Comparison of ENCODE assay signal across 17 cellular contexts in genomic region chr22:39080052-39080762, GRCh38. TPM values are rescaled to one million over a fixed set of nuclear protein-coding genes. Genes with fewer than 3 reads are reported as not detected.
DNase-seq lines count a peak whose midpoint lies in the region; ATAC-seq, FAIRE-seq and TF ChIP-seq lines count a peak whose summit lies in the region.
"Had no signal": no experiment of that assay in that cellular context is flagged by ENCODE, and none has a peak within 500 bp of the region (broad histone marks: within the 10 kb centered on the region; RNA-seq: fewer than 3 reads in every experiment).

No MANE protein-coding gene starts in this region.

- peak overlapping the region; percentile 59 for H3K4me3 Mint-ChIP-seq in CD8-positive, alpha-beta T cell
- H3K4me3 Mint-ChIP-seq in activated T-helper 17 cell treated with anti-CD3 and anti-CD28 coated beads, Interleukin-2, amount 50 U/mL, for 72 hours, result peak overlapping the region; percentile 22
- peak overlapping the region; percentile 38 to 86 (median 75) for H3K4me3 Mint-ChIP-seq in naive B cell
- H3K4me3 Mint-ChIP-seq: WTC11 had no signal

- H3K27me3 ChIP-seq in CD8-positive, alpha-beta T cell (ENCODE audit: insufficient read depth, low read length), result no peaks in the 10 kb centered on the region
- no peaks in the 10 kb centered on the region for H3K27me3 ChIP-seq in suprapubic skin

- H3K27ac ChIP-seq in CD8-positive, alpha-beta T cell (ENCODE audit: low read depth, low read length), result no peak overlapping the region
- H3K27ac ChIP-seq in suprapubic skin, result no peak overlapping the region

- no peak for TF ChIP-seq EP300 in suprapubic skin (IDR thresholded peaks at IDR 0.05)

- no peak for TF ChIP-seq POLR2A in suprapubic skin (IDR thresholded peaks at IDR 0.05)

- H3K27ac Mint-ChIP-seq in CD8-positive, alpha-beta T cell, result peak overlapping the region; percentile 88
- no peak overlapping the region for H3K27ac Mint-ChIP-seq in activated T-helper 17 cell treated with anti-CD3 and anti-CD28 coated beads, Interleukin-2, amount 50 U/mL, for 72 hours
- peak overlapping the region; percentile 82 to 98 (median 91) for H3K27ac Mint-ChIP-seq in naive B cell
- H3K27ac Mint-ChIP-seq: WTC11 had no signal

- CTCF ChIA-PET in CD8-positive, alpha-beta T cell (lab: Charles Lee), result interaction anchor here (1.3 to 2.1 kb wide), 2 partner anchors 38 to 210 kb away, joined by 5 to 7 read pairs; no protein-coding TSS in a partner anchor

- peak in 3 of 7 experiments; percentile 40 to 69 (median 57) for DNase-seq in CD8-positive, alpha-beta T cell
- DNase-seq in GM19239 (ENCODE audit: insufficient read length, low spot score), result no peak
- peak; percentile 57 for DNase-seq in naive B cell
- DNase-seq in NCI-H2107 (lab: John Stamatoyannopoulos, UW), result no peak
- DNase-seq in HPDE6-E6E7 (ENCODE audit: extremely low spot score), result no peak
- DNase-seq in suprapubic skin (ENCODE audit: low spot score in 2 of 2), result no peak
- DNase-seq: hippocampal formation, NCI-H2081, NCI-H526 treated with DMSO at 0.1 percent for 48 hours, SW 1271 had no signal

- peak; percentile 17 for ATAC-seq in CD8-positive, alpha-beta T cell
- ATAC-seq in activated T-helper 17 cell treated with anti-CD3 and anti-CD28 coated beads, Interleukin-2, amount 50 U/mL, for 72 hours (replicated peaks), result no peak
- ATAC-seq in naive B cell (ENCODE audit: low read depth in 2 of 2) (peak; percentile 60 to 64), HG03196 (IDR thresholded peaks at IDR 0.05; ENCODE audit: unreplicated experiment) (no peak)
- ATAC-seq: sciatic nerve, WTC11 had no signal

- H3K36me3 ChIP-seq in CD8-positive, alpha-beta T cell (ENCODE audit: insufficient read depth, low read length), result peaks cover 13% of the 10 kb centered on the region
- H3K36me3 ChIP-seq in suprapubic skin, result peaks cover 9% of the 10 kb centered on the region

- TF ChIP-seq CTCF in CD8-positive, alpha-beta T cell (IDR thresholded peaks at IDR 0.05), result no peak
- TF ChIP-seq CTCF in suprapubic skin (IDR thresholded peaks at IDR 0.05), result no peak

- H3K4me1 ChIP-seq in CD8-positive, alpha-beta T cell (ENCODE audit: insufficient read depth, low read length), result peaks cover 51% of the 10 kb centered on the region
- peaks cover 13% of the 10 kb centered on the region for H3K4me1 ChIP-seq in suprapubic skin

- no peaks in the 10 kb centered on the region for H3K27me3 Mint-ChIP-seq in CD8-positive, alpha-beta T cell (ENCODE audit: low read depth)
- no peaks in the 10 kb centered on the region for H3K27me3 Mint-ChIP-seq in activated T-helper 17 cell treated with anti-CD3 and anti-CD28 coated beads, Interleukin-2, amount 50 U/mL, for 72 hours
- no peaks in the 10 kb centered on the region for H3K27me3 Mint-ChIP-seq in naive B cell

- no peaks in the 10 kb centered on the region for H3K9me3 ChIP-seq in CD8-positive, alpha-beta T cell (ENCODE audit: low read length)
- H3K9me3 ChIP-seq in suprapubic skin, result no peaks in the 10 kb centered on the region

- no peak overlapping the region for H3K4me3 ChIP-seq in CD8-positive, alpha-beta T cell (ENCODE audit: low read depth, low read length)
- no peak overlapping the region for H3K4me3 ChIP-seq in suprapubic skin

- WGBS in suprapubic skin, result 76% methylated on average over 8 of the region's 9 CpGs

- H3K9me3 Mint-ChIP-seq in CD8-positive, alpha-beta T cell, result no peaks in the 10 kb centered on the region
- no peaks in the 10 kb centered on the region for H3K9me3 Mint-ChIP-seq in activated T-helper 17 cell treated with anti-CD3 and anti-CD28 coated beads, Interleukin-2, amount 50 U/mL, for 72 hours
- H3K9me3 Mint-ChIP-seq in naive B cell, result no peaks in the 10 kb centered on the region
- H3K9me3 Mint-ChIP-seq: WTC11 had no signal

- H3K4me1 Mint-ChIP-seq in CD8-positive, alpha-beta T cell (ENCODE audit: low read depth), result peaks cover 54% of the 10 kb centered on the region
- peaks cover 15% of the 10 kb centered on the region for H3K4me1 Mint-ChIP-seq in activated T-helper 17 cell treated with anti-CD3 and anti-CD28 coated beads, Interleukin-2, amount 50 U/mL, for 72 hours
- peaks cover 42 to 60% (median 58%) of the 10 kb centered on the region in 3 donors for H3K4me1 Mint-ChIP-seq in naive B cell

- H3K36me3 Mint-ChIP-seq in CD8-positive, alpha-beta T cell, result peaks cover 50% of the 10 kb centered on the region
- peaks cover 46% of the 10 kb centered on the region for H3K36me3 Mint-ChIP-seq in activated T-helper 17 cell treated with anti-CD3 and anti-CD28 coated beads, Interleukin-2, amount 50 U/mL, for 72 hours (ENCODE audit: low read depth)
- peaks cover 11 to 12% of the 10 kb centered on the region in 2 donors for H3K36me3 Mint-ChIP-seq in naive B cell
- H3K36me3 Mint-ChIP-seq: WTC11 had no signal

- POLR2A ChIA-PET in CD8-positive, alpha-beta T cell (lab: Charles Lee), result no interaction called here

- FAIRE-seq in GM19239 (lab: Jason Lieb, UNC), result peak; percentile 83

- intact Hi-C loops in CD8-positive, alpha-beta T cell (cut with DNase I, micrococcal nuclease), result loop anchor here in 1 of 2 experiments (1.0 to 5.0 kb wide), 2 partner anchors 10 to 37 kb away; no protein-coding TSS in a partner anchor

RNA-seq across cellular contexts. Expression of gene APOBEC3G, which starts 3.1 kb away (rescaled TPM):
- total RNA-seq in CD8-positive, alpha-beta T cell, result 10 to 100 TPM; 44.9 to 45.9 TPM
- 10 to 100 TPM; 68.3 to 72.6 TPM for total RNA-seq in activated T-helper 17 cell treated with anti-CD3 and anti-CD28 coated beads, Interleukin-2, amount 50 U/mL, for 72 hours
- polyA plus RNA-seq in naive B cell (ENCODE audit: low read depth in 6 of 6), result 100 to 1,000 TPM in 4 of 6 donors, 10 to 100 TPM in 2; 87.2 to 136 (median 120) TPM
- total RNA-seq in suprapubic skin, result 1 to 10 TPM in 2 of 4 donors, under 1 TPM in 2; 0.45 to 5.2 (median 1.5) TPM

RNA-seq across cellular contexts. Expression of gene APOBEC3H, which starts 16.8 kb away (rescaled TPM):
- total RNA-seq in CD8-positive, alpha-beta T cell, result 1 to 10 TPM; 1.6 TPM
- 10 to 100 TPM; 20.6 to 33.0 TPM for total RNA-seq in activated T-helper 17 cell treated with anti-CD3 and anti-CD28 coated beads, Interleukin-2, amount 50 U/mL, for 72 hours
- 1 to 10 TPM in 1 of 6 donors, under 1 TPM in 1, not detected in 4; 0.77 to 1.2 TPM for polyA plus RNA-seq in naive B cell (ENCODE audit: low read depth in 6 of 6)
- total RNA-seq in suprapubic skin, result under 1 TPM in 1 of 4 donors, not detected in 3; 0.52 TPM
- total RNA-seq: fibroblast of villous mesenchyme, osteocyte, RPMI7951 had no signal

RNA-seq across cellular contexts. Expression of gene APOBEC3F, which starts 39.5 kb away (rescaled TPM):
- 1 to 10 TPM; 6.7 to 8.3 TPM for total RNA-seq in CD8-positive, alpha-beta T cell
- 10 to 100 TPM; 20.4 to 32.5 TPM for total RNA-seq in activated T-helper 17 cell treated with anti-CD3 and anti-CD28 coated beads, Interleukin-2, amount 50 U/mL, for 72 hours
- 10 to 100 TPM; 32.0 to 56.2 (median 36.4) TPM for polyA plus RNA-seq in naive B cell (ENCODE audit: low read depth in 6 of 6)
- 1 to 10 TPM in 2 of 4 donors, under 1 TPM in 1, not detected in 1; 0.57 to 2.0 (median 1.4) TPM for total RNA-seq in suprapubic skin

RNA-seq across cellular contexts. Expression of gene APOBEC3D, which starts 59.3 kb away (rescaled TPM):
- 1 to 10 TPM; 6.3 to 7.1 TPM for total RNA-seq in CD8-positive, alpha-beta T cell
- 10 to 100 TPM; 30.7 to 51.8 TPM for total RNA-seq in activated T-helper 17 cell treated with anti-CD3 and anti-CD28 coated beads, Interleukin-2, amount 50 U/mL, for 72 hours
- 10 to 100 TPM; 10.4 to 33.9 (median 20.4) TPM for polyA plus RNA-seq in naive B cell (ENCODE audit: low read depth in 6 of 6)
- not detected for total RNA-seq in suprapubic skin

Comparison
In these comparisons a context has a peak if more than half of its experiments do, and no peak if none do; other contexts are left out.
1. ATAC-seq: peak in CD8-positive, alpha-beta T cell (single experiment) and naive B cell (2 of 2); none in activated T-helper 17 cell treated with anti-CD3 and anti-CD28 coated beads, Interleukin-2, amount 50 U/mL, for 72 hours (single experiment) and HG03196 (single experiment).
2. H3K4me3 Mint-ChIP-seq: peak in every context shown above with its lines; median percentile 75 in naive B cell; 59 in CD8-positive, alpha-beta T cell; 22 in activated T-helper 17 cell treated with anti-CD3 and anti-CD28 coated beads, Interleukin-2, amount 50 U/mL, for 72 hours.
3. RNA of gene APOBEC3G, which starts 3.1 kb away (total RNA-seq): 68.3 to 72.6 TPM in activated T-helper 17 cell treated with anti-CD3 and anti-CD28 coated beads, Interleukin-2, amount 50 U/mL, for 72 hours and 44.9 to 45.9 TPM in CD8-positive, alpha-beta T cell; 0.45 to 5.2 TPM in suprapubic skin; every median in the first group is over 4 times any median in the second.
4. RNA of gene APOBEC3H, which starts 16.8 kb away (total RNA-seq): 20.6 to 33.0 TPM in activated T-helper 17 cell treated with anti-CD3 and anti-CD28 coated beads, Interleukin-2, amount 50 U/mL, for 72 hours; 1.6 TPM in CD8-positive, alpha-beta T cell and 0.52 TPM in suprapubic skin; every median in the first group is over 4 times any median in the second.